In the genomic region with DNA sequence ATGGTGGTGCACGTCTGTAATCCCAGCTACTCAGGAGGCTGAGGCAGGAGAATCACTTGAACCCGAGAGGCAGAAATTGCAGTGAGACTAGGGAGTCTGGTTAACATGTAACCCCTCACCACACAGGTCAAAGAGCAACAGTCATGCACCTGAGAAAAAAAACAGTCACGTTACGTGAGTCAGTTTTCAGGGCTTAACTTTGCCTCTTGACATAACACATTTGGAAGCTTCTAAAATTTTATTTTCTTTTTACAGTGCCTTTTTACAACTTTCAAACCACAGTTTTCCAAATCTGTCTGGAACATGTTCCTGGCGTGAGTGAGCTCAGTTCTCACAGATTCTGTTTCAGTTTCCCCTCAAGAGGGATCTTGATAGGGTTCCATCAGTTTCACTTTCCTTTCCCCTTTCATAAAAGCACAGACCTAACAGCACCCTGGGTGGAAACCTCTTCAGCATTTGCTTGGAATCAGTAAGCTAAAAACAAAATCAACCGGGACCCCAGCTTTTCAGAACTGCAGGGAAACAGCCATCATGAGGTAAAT, we compare ENCODE assay signal across 8 cellular contexts. TPM values are rescaled to one million over a fixed set of nuclear protein-coding genes. Genes with fewer than 3 reads are reported as not detected.
DNase-seq lines count a peak whose midpoint lies in the region; ATAC-seq and TF ChIP-seq lines count a peak whose summit lies in the region.

No MANE protein-coding gene starts in this region.

- TF ChIP-seq POLR2A in thyroid gland (IDR thresholded peaks at IDR 0.05) = no peak

- POLR2A ChIA-PET in PC-3 (lab: Charles Lee; ENCODE audit: unreplicated experiment) = no interaction called here

- H2AFZ ChIP-seq in PC-3 (ENCODE audit: low read length) = peak overlapping the region; percentile 43; the same call in 1 of the 2 replicates

- intact Hi-C loops in PC-3 (cut with micrococcal nuclease) = no loop called here
- intact Hi-C loops in thyroid gland (cut with DNase I) = no loop called here

- H3F3A ChIP-seq in PC-3 (ENCODE audit: low read length, unreplicated experiment) = peaks cover 12% of the 10 kb centered on the region

- ATAC-seq in HG02885 (IDR thresholded peaks at IDR 0.05; ENCODE audit: poor library complexity, unreplicated experiment) (peak; percentile 49), PC-3 (no peak), GM19397 (IDR thresholded peaks at IDR 0.05; ENCODE audit: unreplicated experiment) (no peak)

- H3K9me2 ChIP-seq in PC-3 (replicated peaks; ENCODE audit: low read length) = no peaks in the 10 kb centered on the region

- H3K9me3 ChIP-seq in PC-3 (ENCODE audit: low read length) (no peaks in the 10 kb centered on the region), thyroid gland (no peaks in the 10 kb centered on the region)

- WGBS in thyroid gland, 2 donors = 27 to 41% methylated on average over 6 of the region's 6 CpGs

- H3K27ac ChIP-seq in PC-3 (ENCODE audit: low read length) (no peak overlapping the region), thyroid gland (peak overlapping the region; percentile 31 to 71 (median 60))

- H3K4me1 ChIP-seq in PC-3 (ENCODE audit: insufficient read depth, low read length) (peaks cover 39% of the 10 kb centered on the region), thyroid gland (peaks cover 14 to 53% of the 10 kb centered on the region in 2 donors)

- H3K36me3 ChIP-seq in PC-3 (ENCODE audit: low read depth, low read length) (no peaks in the 10 kb centered on the region), thyroid gland (no peaks in the 10 kb centered on the region)

- H3K4me3 ChIP-seq in PC-3 (ENCODE audit: low read length) = no peak overlapping the region
- H3K4me3 ChIP-seq in choroid plexus epithelial cell (ENCODE audit: low read depth, low read length) = peak overlapping the region; percentile 42
- peak overlapping the region in 1 of 3 donors; percentile 9 for H3K4me3 ChIP-seq in thyroid gland (replicated peaks in 1 of 3)

- CTCF ChIA-PET in PC-3 (lab: Charles Lee) = no interaction called here

- no peak for TF ChIP-seq CTCF in PC-3 (conservative IDR thresholded peaks at IDR 0.05; ENCODE audit: low read depth, low read length)
- no peak for TF ChIP-seq CTCF in choroid plexus epithelial cell (conservative IDR thresholded peaks at IDR 0.05; ENCODE audit: low read depth, low read length)
- no peak for TF ChIP-seq CTCF in thyroid gland (IDR thresholded peaks at IDR 0.05)

- no peaks in the 10 kb centered on the region for H4K20me1 ChIP-seq in PC-3 (ENCODE audit: low read length)

- 0 out of 2 replicates have a peak, but pooled peaks cover 12% of the 10 kb centered on the region for H3K79me2 ChIP-seq in PC-3 (ENCODE audit: low read length)

- H3K9ac ChIP-seq in PC-3 (ENCODE audit: low read length) = no peak overlapping the region

- no peak overlapping the region for H3K4me2 ChIP-seq in PC-3 (ENCODE audit: low read length)

- no TSS peak for BruUV-seq in PC-3 (replicated peaks; lab: Mats Ljungman, UMichigan)

- DNase-seq in activated CD4-positive, alpha-beta T cell treated with anti-CD3 and anti-CD28 coated beads for 4 hours = peak; percentile 39 to 40
- DNase-seq in activated CD4-positive, alpha-beta T cell treated with anti-CD3 and anti-CD28 coated beads for 1 hour = no peak
- DNase-seq in PC-3 (no peak), choroid plexus epithelial cell (ENCODE audit: low read depth) (peak; percentile 92), medulla oblongata (ENCODE audit: extremely low spot score) (peak; percentile 88), thyroid gland (peak; percentile 18 to 22)

- H3K27me3 ChIP-seq in PC-3 (ENCODE audit: low read length) = no peaks in the 10 kb centered on the region
- no peaks in the 10 kb centered on the region for H3K27me3 ChIP-seq in thyroid gland

RNA-seq across cellular contexts. Expression of a gene that starts 4.4 kb away (rescaled TPM):
- total RNA-seq in PC-3 (2014; rRNA removed) (5.0 and 7.1 TPM in 2 replicates), thyroid gland (10 to 100 TPM in 1 of 4 donors, 1 to 10 TPM in 3; 5.9 to 11.4 (median 8.8) TPM)

RNA-seq across cellular contexts. Expression of a gene that starts 30.3 kb away (rescaled TPM):
- total RNA-seq in PC-3 (2014; rRNA removed) = 6.9 and 8.6 TPM in 2 replicates
- 1 to 10 TPM; 3.4 to 5.4 (median 4.6) TPM for total RNA-seq in thyroid gland

RNA-seq across cellular contexts. Expression of a gene that starts 45.7 kb away (rescaled TPM):
- not detected in 2 replicates for total RNA-seq in PC-3 (2014; rRNA removed)
- total RNA-seq in thyroid gland = not detected

Comparison
In these comparisons a context has a peak if more than half of its experiments do, and no peak if none do; other contexts are left out.
1. DNase-seq: peak in activated CD4-positive, alpha-beta T cell treated with anti-CD3 and anti-CD28 coated beads for 4 hours (2 of 2), choroid plexus epithelial cell (single experiment), medulla oblongata (single experiment) and thyroid gland (2 of 2); none in activated CD4-positive, alpha-beta T cell treated with anti-CD3 and anti-CD28 coated beads for 1 hour (single experiment) and PC-3 (single experiment).